ENCODE assay signal across 1 cellular context in genomic region chr17:50642071-50642721, GRCh38.
TF ChIP-seq lines count a peak whose summit lies in the region.

No MANE protein-coding gene starts in this region.

TF ChIP-seq in H1, 55 proteins besides CTCF, POLR2A, EP300 and RAD21:
- TF ChIP-seq POU5F1 (IDR thresholded peaks at IDR 0.05; ENCODE audit: low read depth, low read length) (no peak), KDM1A (IDR thresholded peaks at IDR 0.05; ENCODE audit: borderline replicate concordance, low read length) (no peak), NANOG (IDR thresholded peaks at IDR 0.05; ENCODE audit: insufficient read depth, low read depth, low read length, poor library complexity, severe bottlenecking) (no peak), SP4 (IDR thresholded peaks at IDR 0.05; ENCODE audit: low read length) (no peak), CBX5 (IDR thresholded peaks at IDR 0.05; ENCODE audit: low read depth, low read length) (no peak), NRF1 (IDR thresholded peaks at IDR 0.05; ENCODE audit: low read depth, low read length) (no peak), EZH2 (IDR thresholded peaks at IDR 0.05; ENCODE audit: low read depth, low read length, severe bottlenecking) (no peak), CTBP2 (IDR thresholded peaks at IDR 0.05; ENCODE audit: borderline replicate concordance, insufficient read depth, insufficient read length, low read length) (no peak), PHF8 (conservative IDR thresholded peaks at IDR 0.05; ENCODE audit: low read depth, low read length) (no peak), KDM5A (IDR thresholded peaks at IDR 0.05; ENCODE audit: low read length) (no peak), MAFK (IDR thresholded peaks at IDR 0.05; ENCODE audit: low read depth, low read length) (no peak), SP1 (IDR thresholded peaks at IDR 0.05; ENCODE audit: low read depth, low read length) (no peak), RNF2 (IDR thresholded peaks at IDR 0.05; ENCODE audit: borderline replicate concordance, low read depth, low read length, missing control alignments, poor library complexity, severe bottlenecking) (no peak), ATF2 (IDR thresholded peaks at IDR 0.05; ENCODE audit: low read length) (no peak), BCL11A (IDR thresholded peaks at IDR 0.05; ENCODE audit: low read depth in 2 of 2, low read length in 2 of 2) (no peak)
- TF ChIP-seq, protein P1, sequence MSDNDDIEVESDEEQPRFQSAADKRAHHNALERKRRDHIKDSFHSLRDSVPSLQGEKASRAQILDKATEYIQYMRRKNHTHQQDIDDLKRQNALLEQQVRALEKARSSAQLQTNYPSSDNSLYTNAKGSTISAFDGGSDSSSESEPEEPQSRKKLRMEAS (IDR thresholded peaks at IDR 0.05) = no peak
